ENCODE assay signal across 15 cellular contexts in genomic region chr2:101121174-101121573, GRCh38. TPM values are rescaled to one million over a fixed set of nuclear protein-coding genes. Genes with fewer than 3 reads are reported as not detected.
DNase-seq lines count a peak whose midpoint lies in the region; ATAC-seq and TF ChIP-seq lines count a peak whose summit lies in the region.
"Had no signal": no experiment of that assay in that cellular context is flagged by ENCODE, and none has a peak within 500 bp of the region (broad histone marks: within the 10 kb centered on the region; RNA-seq: fewer than 3 reads in every experiment).

No MANE protein-coding gene starts in this region.

- no peaks in the 10 kb centered on the region for H3K9me3 ChIP-seq in gastroesophageal sphincter

- no peak for TF ChIP-seq EP300 in gastroesophageal sphincter (IDR thresholded peaks at IDR 0.05)

- H3K27me3 ChIP-seq in gastroesophageal sphincter (no peaks in the 10 kb centered on the region), rectal smooth muscle tissue (ENCODE audit: control insufficient read depth, insufficient read depth, low read length) (no peaks in the 10 kb centered on the region)

- no peak for TF ChIP-seq POLR2A in gastroesophageal sphincter (IDR thresholded peaks at IDR 0.05)

- CTCF ChIA-PET in Calu3 (lab: Charles Lee) (interaction anchor here (0.5 to 1.3 kb wide), 4 partner anchors 29 to 503 kb away, joined by 3 to 6 read pairs (median 4); no protein-coding TSS in a partner anchor), RWPE1 (lab: Yijun Ruan, JAX) (interaction anchor here (1.1 to 1.8 kb wide), 2 partner anchors 29 to 84 kb away, joined by 4 read pairs; partner anchors contain the start of gene TBC1D8)
- CTCF ChIA-PET in activated CD4-positive, alpha-beta memory T cell treated with anti-CD3 and anti-CD28 coated beads for 36 hours (lab: Charles Lee) = no interaction called here

- H3K27ac ChIP-seq in RWPE1 = peak overlapping the region; percentile 92
- peak overlapping the region in 3 of 4 donors; percentile 25 to 77 (median 71) for H3K27ac ChIP-seq in gastroesophageal sphincter
- H3K27ac ChIP-seq in rectal smooth muscle tissue (ENCODE audit: low read depth, low read length) = no peak overlapping the region

- intact Hi-C loops in Calu3 (cut with micrococcal nuclease; ENCODE audit: unreplicated experiment) = no loop called here
- intact Hi-C loops in activated CD4-positive, alpha-beta memory T cell treated with anti-CD3 and anti-CD28 coated beads for 36 hours (cut with micrococcal nuclease) = no loop called here

- H3K36me3 ChIP-seq in gastroesophageal sphincter (no peaks in the 10 kb centered on the region), rectal smooth muscle tissue (ENCODE audit: control insufficient read depth, insufficient read depth, low read length) (no peaks in the 10 kb centered on the region)

- TF ChIP-seq CTCF in Calu3 (IDR thresholded peaks at IDR 0.05; ENCODE audit: unreplicated experiment) (no peak), RWPE1 (conservative IDR thresholded peaks at IDR 0.05; ENCODE audit: low read depth) (no peak), gastroesophageal sphincter (IDR thresholded peaks at IDR 0.05) (no peak)

- no peak overlapping the region for H3K4me3 ChIP-seq in gastroesophageal sphincter
- peak overlapping the region; percentile 28 for H3K4me3 ChIP-seq in rectal smooth muscle tissue (ENCODE audit: low read length)

- H3K4me3 Mint-ChIP-seq in Calu3 (ENCODE audit: low read depth, unreplicated experiment) = peak overlapping the region; percentile 33
- no peak overlapping the region for H3K4me3 Mint-ChIP-seq in activated CD4-positive, alpha-beta memory T cell treated with anti-CD3 and anti-CD28 coated beads for 36 hours
- H3K4me3 Mint-ChIP-seq: activated naive CD4-positive, alpha-beta T cell treated with anti-CD3 and anti-CD28 coated beads for 36 hours; B cell had no signal

- ATAC-seq in gastroesophageal sphincter (no peak), GM21528 (IDR thresholded peaks at IDR 0.05; ENCODE audit: low FRiP score, unreplicated experiment) (no peak)

- POLR2A ChIA-PET in RWPE1 (lab: Yijun Ruan, JAX; ENCODE audit: low non-redundant PET) = interaction anchor here (1.4 kb wide), 1 partner anchor 24 kb away, joined by 3 read pairs; no protein-coding TSS in a partner anchor
- POLR2A ChIA-PET in activated CD4-positive, alpha-beta memory T cell treated with anti-CD3 and anti-CD28 coated beads for 36 hours (lab: Charles Lee) = no interaction called here

- H3K36me3 Mint-ChIP-seq in Calu3 (ENCODE audit: insufficient read depth, unreplicated experiment) = peaks cover 27% of the 10 kb centered on the region
- no peaks in the 10 kb centered on the region for H3K36me3 Mint-ChIP-seq in activated CD4-positive, alpha-beta memory T cell treated with anti-CD3 and anti-CD28 coated beads for 36 hours

- H3K4me1 Mint-ChIP-seq in Calu3 (ENCODE audit: low read depth, unreplicated experiment) = peaks cover 60% of the 10 kb centered on the region
- H3K4me1 Mint-ChIP-seq in activated CD4-positive, alpha-beta memory T cell treated with anti-CD3 and anti-CD28 coated beads for 36 hours (ENCODE audit: low read depth) = peaks cover 3% of the 10 kb centered on the region
- H3K4me1 Mint-ChIP-seq: B cell had no signal

- H3K9me3 Mint-ChIP-seq in Calu3 (ENCODE audit: low read depth, unreplicated experiment) = peaks cover 2% of the 10 kb centered on the region
- no peaks in the 10 kb centered on the region for H3K9me3 Mint-ChIP-seq in activated CD4-positive, alpha-beta memory T cell treated with anti-CD3 and anti-CD28 coated beads for 36 hours
- H3K9me3 Mint-ChIP-seq: activated naive CD4-positive, alpha-beta T cell treated with anti-CD3 and anti-CD28 coated beads for 36 hours had no signal

- H3K27ac Mint-ChIP-seq in Calu3 (ENCODE audit: unreplicated experiment) = peak overlapping the region; percentile 77
- H3K27ac Mint-ChIP-seq in activated CD4-positive, alpha-beta memory T cell treated with anti-CD3 and anti-CD28 coated beads for 36 hours = no peak overlapping the region
- H3K27ac Mint-ChIP-seq: activated naive CD4-positive, alpha-beta T cell treated with anti-CD3 and anti-CD28 coated beads for 36 hours; B cell had no signal

- H3K4me1 ChIP-seq in gastroesophageal sphincter (peaks cover 19 to 82% (median 49%) of the 10 kb centered on the region in 3 donors), rectal smooth muscle tissue (ENCODE audit: control insufficient read depth, insufficient read depth, low read length) (peaks cover 12% of the 10 kb centered on the region)

- BruUV-seq in Calu3 (replicated peaks; lab: Mats Ljungman, UMichigan) = no TSS peak

- no peak for DNase-seq in Calu3
- DNase-seq in RWPE1 (ENCODE audit: low spot score) = no peak
- no peak for DNase-seq in activated CD4-positive, alpha-beta memory T cell treated with anti-CD3 and anti-CD28 coated beads for 36 hours
- DNase-seq in activated T-cell treated with anti-CD3 and anti-CD28 coated beads, Interleukin-2, amount 50 U/mL, for 1 hour = no peak
- DNase-seq in activated T-cell treated with anti-CD3 and anti-CD28 coated beads, Interleukin-2, amount 50 U/mL, for 48 hours = no peak
- DNase-seq: activated naive CD4-positive, alpha-beta T cell treated with anti-CD3 and anti-CD28 coated beads for 36 hours; DMS79 treated with DMSO at 0.1 percent for 48 hours; hippocampal formation; mesendoderm; NCI-H1092; NCI-H524 had no signal

- H3K27me3 Mint-ChIP-seq in Calu3 (ENCODE audit: unreplicated experiment) = no peaks in the 10 kb centered on the region
- H3K27me3 Mint-ChIP-seq in activated CD4-positive, alpha-beta memory T cell treated with anti-CD3 and anti-CD28 coated beads for 36 hours = no peaks in the 10 kb centered on the region

- WGBS in gastroesophageal sphincter (ENCODE audit: low coverage in 1 of 2), 2 donors = 73 to 83% methylated on average over 2 to 7 of the region's 7 CpGs

- no peak overlapping the region for H3K9ac ChIP-seq in rectal smooth muscle tissue (ENCODE audit: low read length)

RNA-seq across cellular contexts. Expression of gene TBC1D8, which starts 30.0 kb away (rescaled TPM):
- total RNA-seq in Calu3 (2022) (17.0 and 25.3 TPM in 2 replicates), gastroesophageal sphincter (10 to 100 TPM; 14.9 to 45.5 (median 32.6) TPM)
- 1 to 10 TPM; 1.5 to 1.6 TPM for total RNA-seq in activated CD4-positive, alpha-beta memory T cell treated with anti-CD3 and anti-CD28 coated beads for 36 hours
